In the genomic region with DNA sequence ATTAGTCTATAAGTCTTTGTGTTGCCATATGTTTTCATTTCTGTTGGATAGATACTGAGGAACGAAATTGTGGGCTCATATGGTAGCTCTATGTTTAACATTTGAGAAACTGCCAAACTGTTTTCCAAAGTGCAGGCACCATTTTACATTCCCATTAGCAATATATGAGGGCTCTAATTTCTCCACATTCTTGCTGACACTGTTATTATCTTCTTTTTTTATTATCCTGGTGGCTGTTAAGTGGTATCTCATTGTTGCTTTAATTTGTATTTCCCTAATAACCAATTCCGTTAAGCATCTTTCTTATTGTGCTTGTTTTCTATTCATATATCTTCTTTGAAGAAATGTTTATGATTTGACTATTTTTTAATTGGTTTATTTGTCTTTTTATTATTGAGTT, we compare ENCODE assay signal across 9 cellular contexts. TPM values are rescaled to one million over a fixed set of nuclear protein-coding genes. Genes with fewer than 3 reads are reported as not detected.
DNase-seq lines count a peak whose midpoint lies in the region; ATAC-seq and TF ChIP-seq lines count a peak whose summit lies in the region.
"Had no signal": no experiment of that assay in that cellular context is flagged by ENCODE, and none has a peak within 500 bp of the region (broad histone marks: within the 10 kb centered on the region; RNA-seq: fewer than 3 reads in every experiment).

No MANE protein-coding gene starts in this region.

- H3K9me3 Mint-ChIP-seq in activated T-cell treated with anti-CD3 and anti-CD28 coated beads, Interleukin-2, amount 50 U/mL, for 4 hours: no peaks in the 10 kb centered on the region
- H3K9me3 Mint-ChIP-seq in activated CD4-positive, alpha-beta memory T cell treated with anti-CD3 and anti-CD28 coated beads, Interleukin-2, amount 10 ng/mL, durations not matched to agents 7 days and 5 days: no peaks in the 10 kb centered on the region
- no peaks in the 10 kb centered on the region for H3K9me3 Mint-ChIP-seq in immature natural killer cell

- TF ChIP-seq POLR2A in transverse colon (IDR thresholded peaks at IDR 0.05): no peak

- DNase-seq in activated T-cell treated with anti-CD3 and anti-CD28 coated beads, Interleukin-2, amount 50 U/mL, for 4 hours: no peak
- DNase-seq in activated T-cell treated with anti-CD3 and anti-CD28 coated beads, Interleukin-2, amount 50 U/mL, for 1 hour: no peak
- DNase-seq in activated CD4-positive, alpha-beta memory T cell treated with anti-CD3 and anti-CD28 coated beads, Interleukin-2, amount 10 ng/mL, durations not matched to agents 7 days and 5 days: no peak
- DNase-seq in immature natural killer cell (no peak), transverse colon (no peak), NCI-H2227 treated with DMSO at 0.1 percent for 48 hours (lab: John Stamatoyannopoulos, UW) (no peak), SHP77 (lab: John Stamatoyannopoulos, UW) (no peak)
- DNase-seq: stimulated activated CD4-positive, alpha-beta T cell treated with anti-CD3 and anti-CD28 coated beads, Interleukin-4, amount 100 ng/mL, for 4 hours had no signal

- no peaks in the 10 kb centered on the region for H3K27me3 ChIP-seq in transverse colon

- peak overlapping the region; percentile 95 for H3K4me3 Mint-ChIP-seq in activated T-cell treated with anti-CD3 and anti-CD28 coated beads, Interleukin-2, amount 50 U/mL, for 4 hours
- peak overlapping the region; percentile 84 for H3K4me3 Mint-ChIP-seq in activated CD4-positive, alpha-beta memory T cell treated with anti-CD3 and anti-CD28 coated beads, Interleukin-2, amount 10 ng/mL, durations not matched to agents 7 days and 5 days
- peak overlapping the region in 4 of 5 donors; percentile 84 to 96 (median 90) for H3K4me3 Mint-ChIP-seq in immature natural killer cell

- H3K27me3 Mint-ChIP-seq in activated T-cell treated with anti-CD3 and anti-CD28 coated beads, Interleukin-2, amount 50 U/mL, for 4 hours (ENCODE audit: low read depth): no peaks in the 10 kb centered on the region
- peaks cover 2% of the 10 kb centered on the region for H3K27me3 Mint-ChIP-seq in activated CD4-positive, alpha-beta memory T cell treated with anti-CD3 and anti-CD28 coated beads, Interleukin-2, amount 10 ng/mL, durations not matched to agents 7 days and 5 days
- H3K27me3 Mint-ChIP-seq in immature natural killer cell (ENCODE audit: low read depth in 3 of 3): peaks cover 11 to 18% (median 18%) of the 10 kb centered on the region in 3 donors

- CTCF ChIA-PET in activated CD4-positive, alpha-beta memory T cell treated with anti-CD3 and anti-CD28 coated beads, Interleukin-2, amount 10 ng/mL, durations not matched to agents 7 days and 5 days (lab: Charles Lee): interaction anchor here (1.2 to 3.6 kb wide), 4 partner anchors 8 to 149 kb away, joined by 3 to 25 read pairs (median 6); no protein-coding TSS in a partner anchor

- peak overlapping the region; percentile 83 to 94 (median 91) for H3K27ac ChIP-seq in transverse colon

- H3K4me3 ChIP-seq in transverse colon: peak overlapping the region in 2 of 4 donors; percentile 66 to 93

- H3K4me1 ChIP-seq in transverse colon: peaks cover 6 to 24% (median 19%) of the 10 kb centered on the region in 4 donors

- TF ChIP-seq CTCF in transverse colon (IDR thresholded peaks at IDR 0.05): no peak

- peaks cover 8% of the 10 kb centered on the region for H3K36me3 Mint-ChIP-seq in activated T-cell treated with anti-CD3 and anti-CD28 coated beads, Interleukin-2, amount 50 U/mL, for 4 hours (ENCODE audit: insufficient read depth)
- peaks cover 5% of the 10 kb centered on the region for H3K36me3 Mint-ChIP-seq in activated CD4-positive, alpha-beta memory T cell treated with anti-CD3 and anti-CD28 coated beads, Interleukin-2, amount 10 ng/mL, durations not matched to agents 7 days and 5 days (ENCODE audit: low read depth)
- peaks cover 0 to 3% (median 3%) of the 10 kb centered on the region in 3 donors for H3K36me3 Mint-ChIP-seq in immature natural killer cell

- ATAC-seq in activated T-cell treated with anti-CD3 and anti-CD28 coated beads, Interleukin-2, amount 50 U/mL, for 4 hours: no peak
- ATAC-seq in GM21390 (IDR thresholded peaks at IDR 0.05; ENCODE audit: unreplicated experiment): no peak

- intact Hi-C loops in transverse colon (cut with DNase I; ENCODE audit: low total_unique reads): no loop called here

- peaks cover 28% of the 10 kb centered on the region for H3K4me1 Mint-ChIP-seq in activated T-cell treated with anti-CD3 and anti-CD28 coated beads, Interleukin-2, amount 50 U/mL, for 4 hours (ENCODE audit: low read depth)
- peaks cover 34% of the 10 kb centered on the region for H3K4me1 Mint-ChIP-seq in activated CD4-positive, alpha-beta memory T cell treated with anti-CD3 and anti-CD28 coated beads, Interleukin-2, amount 10 ng/mL, durations not matched to agents 7 days and 5 days
- H3K4me1 Mint-ChIP-seq in immature natural killer cell: peaks cover 30 to 38% of the 10 kb centered on the region in 2 donors

- in situ Hi-C loops in transverse colon (cut with MboI; ENCODE audit: low pct_ligation_motif_present in 1 of 4, low pct_unique_long_range_greater_than_20kb in 1 of 4, low sequenced_read_pairs in 3 of 4): loop anchor here in 1 of 4 donors (10.0 kb wide), 1 partner anchor 146 kb away; a partner anchor contains a TSS

- no peak for TF ChIP-seq EP300 in transverse colon (IDR thresholded peaks at IDR 0.05; ENCODE audit: low read depth)

- WGBS in transverse colon (ENCODE audit: low coverage in 1 of 2), 2 donors: 70 to 83% methylated on average over 2 of the region's 2 CpGs

- peak overlapping the region; percentile 92 for H3K27ac Mint-ChIP-seq in activated CD4-positive, alpha-beta memory T cell treated with anti-CD3 and anti-CD28 coated beads, Interleukin-2, amount 10 ng/mL, durations not matched to agents 7 days and 5 days
- peak overlapping the region in 3 of 6 donors; percentile 87 to 96 (median 96) for H3K27ac Mint-ChIP-seq in immature natural killer cell

- no peaks in the 10 kb centered on the region for H3K36me3 ChIP-seq in transverse colon

- no peaks in the 10 kb centered on the region for H3K9me3 ChIP-seq in transverse colon

- POLR2A ChIA-PET in activated CD4-positive, alpha-beta memory T cell treated with anti-CD3 and anti-CD28 coated beads, Interleukin-2, amount 10 ng/mL, durations not matched to agents 7 days and 5 days (lab: Charles Lee): interaction anchor here (1.2 to 5.9 kb wide), 3 partner anchors 12 to 278 kb away, joined by 3 to 48 read pairs (median 14); a partner anchor contains a TSS

RNA-seq across cellular contexts. Expression of a gene that starts 1.9 kb away (rescaled TPM):
- 10 to 100 TPM; 31.1 to 34.1 (median 33.7) TPM for total RNA-seq in activated T-cell treated with anti-CD3 and anti-CD28 coated beads, Interleukin-2, amount 50 U/mL, for 4 hours
- total RNA-seq in activated CD4-positive, alpha-beta memory T cell treated with anti-CD3 and anti-CD28 coated beads, Interleukin-2, amount 10 ng/mL, durations not matched to agents 7 days and 5 days: 10 to 100 TPM; 21.6 to 25.0 TPM
- 10 to 100 TPM in 2 of 3 donors, 1 to 10 TPM in 1; 8.3 to 26.3 (median 26.0) TPM for polyA plus RNA-seq in immature natural killer cell
- 10 to 100 TPM in 3 of 4 donors, 1 to 10 TPM in 1; 8.2 to 33.0 (median 29.3) TPM for total RNA-seq in transverse colon
